Comparison of ENCODE assay signal across 25 cellular contexts in genomic region chr13:35884211-35884610, GRCh38.
"Had no signal": no experiment of that assay in that cellular context is flagged by ENCODE, and none has a peak within 500 bp of the region (broad histone marks: within the 10 kb centered on the region; RNA-seq: fewer than 3 reads in every experiment).

No MANE protein-coding gene starts in this region.

- H3K4me3 Mint-ChIP-seq: activated CD4-positive, alpha-beta T cell treated with anti-CD3 and anti-CD28 coated beads, Interleukin-2, amount 10 ng/mL, durations not matched to agents 24 days and 14 days; activated CD8-positive, alpha-beta memory T cell treated with anti-CD3 and anti-CD28 coated beads, Interleukin-2, amount 10 ng/mL, durations not matched to agents 7 days and 5 days; activated naive CD8-positive, alpha-beta T cell treated with anti-CD3 and anti-CD28 coated beads, Interleukin-2, amount 50 U/mL, for 24 hours; activated T-cell treated with anti-CD3 and anti-CD28 coated beads, Interleukin-2, amount 50 U/mL, for 24 hours; IgD-negative memory B cell; T-helper 1 cell treated with Interleukin-12 subunit alpha and Interleukin-12 subunit beta and Interleukin-4 antibody, amounts not matched to agents 30 μg/mL and 1 μg/mL, for 36 hours; WTC11 had no signal

- H3K9me3 Mint-ChIP-seq: activated CD4-positive, alpha-beta T cell treated with anti-CD3 and anti-CD28 coated beads, Interleukin-2, amount 10 ng/mL, durations not matched to agents 24 days and 14 days; activated naive CD8-positive, alpha-beta T cell treated with anti-CD3 and anti-CD28 coated beads, Interleukin-2, amount 50 U/mL, for 24 hours; activated T-cell treated with anti-CD3 and anti-CD28 coated beads, Interleukin-2, amount 50 U/mL, for 24 hours had no signal

- H3K27me3 Mint-ChIP-seq: activated CD4-positive, alpha-beta T cell treated with anti-CD3 and anti-CD28 coated beads, Interleukin-2, amount 10 ng/mL, durations not matched to agents 24 days and 14 days; activated CD8-positive, alpha-beta memory T cell treated with anti-CD3 and anti-CD28 coated beads, Interleukin-2, amount 10 ng/mL, durations not matched to agents 7 days and 5 days had no signal

- H3K4me1 Mint-ChIP-seq: activated CD4-positive, alpha-beta T cell treated with anti-CD3 and anti-CD28 coated beads, Interleukin-2, amount 10 ng/mL, durations not matched to agents 24 days and 14 days; activated CD8-positive, alpha-beta memory T cell treated with anti-CD3 and anti-CD28 coated beads, Interleukin-2, amount 10 ng/mL, durations not matched to agents 7 days and 5 days; activated naive CD8-positive, alpha-beta T cell treated with anti-CD3 and anti-CD28 coated beads, Interleukin-2, amount 50 U/mL, for 24 hours; IgD-negative memory B cell had no signal

- ATAC-seq: activated CD8-positive, alpha-beta memory T cell treated with anti-CD3 and anti-CD28 coated beads, Interleukin-2, amount 10 ng/mL, durations not matched to agents 7 days and 5 days; activated naive CD4-positive, alpha-beta T cell treated with anti-CD3 and anti-CD28 coated beads, Interleukin-2, amount 50 U/mL, for 72 hours; activated naive CD8-positive, alpha-beta T cell treated with anti-CD3 and anti-CD28 coated beads, Interleukin-2, amount 50 U/mL, for 24 hours; WTC11 had no signal

- H3K36me3 Mint-ChIP-seq: activated CD8-positive, alpha-beta memory T cell treated with anti-CD3 and anti-CD28 coated beads, Interleukin-2, amount 10 ng/mL, durations not matched to agents 7 days and 5 days; activated naive CD4-positive, alpha-beta T cell treated with anti-CD3 and anti-CD28 coated beads, Interleukin-2, amount 50 U/mL, for 72 hours; WTC11 had no signal

- DNase-seq: activated CD4-positive, alpha-beta T cell treated with anti-CD3 and anti-CD28 coated beads for 1 hour; activated CD4-positive, alpha-beta T cell treated with anti-CD3 and anti-CD28 coated beads, Interleukin-2, amount 10 ng/mL, durations not matched to agents 24 days and 14 days; activated CD4-positive, alpha-beta T cell treated with anti-CD3 and anti-CD28 coated beads, Interleukin-2, amount 50 U/mL, for 48 hours; activated CD8-positive, alpha-beta memory T cell treated with anti-CD3 and anti-CD28 coated beads, Interleukin-2, amount 10 ng/mL, durations not matched to agents 7 days and 5 days; activated effector memory CD4-positive, alpha-beta T cell treated with anti-CD3 and anti-CD28 coated beads, Interleukin-2, amount 50 U/mL, for 16 hours; activated naive CD4-positive, alpha-beta T cell treated with Interleukin-2 at 50 U/mL for 16 hours; activated naive CD8-positive, alpha-beta T cell treated with anti-CD3 and anti-CD28 coated beads, Interleukin-2, amount 50 U/mL, for 24 hours; activated T-cell treated with anti-CD3 and anti-CD28 coated beads, Interleukin-2, amount 50 U/mL, for 24 hours; amygdala; brain microvascular endothelial cell; KG1; MV-4-11; NCI-H1105; NCI-H1436; NCI-H1694 treated with DMSO at 0.1 percent for 48 hours; NCI-H2029 treated with DMSO at 0.1 percent for 48 hours; NCI-H345; NCI-H510A; NCI-H526 treated with DMSO at 0.1 percent for 48 hours; NCI-H82 had no signal

- H3K27ac Mint-ChIP-seq: activated CD4-positive, alpha-beta T cell treated with anti-CD3 and anti-CD28 coated beads, Interleukin-2, amount 10 ng/mL, durations not matched to agents 24 days and 14 days; activated CD8-positive, alpha-beta memory T cell treated with anti-CD3 and anti-CD28 coated beads, Interleukin-2, amount 10 ng/mL, durations not matched to agents 7 days and 5 days; activated naive CD8-positive, alpha-beta T cell treated with anti-CD3 and anti-CD28 coated beads, Interleukin-2, amount 50 U/mL, for 24 hours; activated T-cell treated with anti-CD3 and anti-CD28 coated beads, Interleukin-2, amount 50 U/mL, for 24 hours; T-helper 1 cell treated with Interleukin-12 subunit alpha and Interleukin-12 subunit beta and Interleukin-4 antibody, amounts not matched to agents 30 μg/mL and 1 μg/mL, for 36 hours; WTC11 had no signal

- H3K4me3 ChIP-seq: cardiac muscle cell had no signal
